ENCODE assay signal across 1 cellular context in the genomic region with DNA sequence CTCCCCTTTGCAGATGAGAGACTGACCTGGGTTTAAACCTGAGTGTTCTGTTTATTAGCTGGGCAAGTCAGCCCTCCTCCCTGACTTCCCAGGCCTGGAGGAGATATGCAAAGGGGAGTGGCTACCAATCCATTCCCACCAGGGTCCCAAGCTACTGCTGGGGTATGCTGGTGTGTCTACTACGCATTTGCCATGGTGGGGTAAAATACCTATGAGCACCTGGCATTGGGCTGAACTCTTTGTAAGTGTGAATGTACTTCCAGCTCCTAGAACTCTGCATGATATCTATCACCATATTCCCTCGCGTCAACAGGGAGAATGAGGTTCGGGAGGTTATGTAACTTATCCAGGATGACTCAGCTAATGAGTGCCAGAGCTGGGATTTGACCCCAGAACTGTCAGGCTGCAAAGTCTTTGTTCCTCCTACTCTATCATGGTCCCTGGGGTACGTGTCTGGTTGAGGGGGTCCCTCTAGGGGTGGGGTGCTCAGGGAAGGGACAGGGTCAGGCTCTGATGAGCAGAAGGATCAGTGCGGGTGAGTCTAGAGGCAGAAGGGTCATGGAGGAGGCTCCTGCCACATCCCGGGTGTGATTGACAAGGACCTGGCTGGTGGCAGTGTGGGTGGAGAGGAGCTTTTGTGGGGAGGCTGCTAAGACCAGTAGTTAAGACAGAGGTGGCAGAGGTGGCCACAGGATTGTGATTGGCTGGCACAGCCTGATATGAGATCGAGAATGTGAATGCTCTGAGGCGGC.
TF ChIP-seq lines count a peak whose summit lies in the region.

No MANE protein-coding gene starts in this region.

TF ChIP-seq in K562, 482 proteins besides CTCF, POLR2A, EP300 and RAD21 (continues in another document):
- TF ChIP-seq, protein P1, sequence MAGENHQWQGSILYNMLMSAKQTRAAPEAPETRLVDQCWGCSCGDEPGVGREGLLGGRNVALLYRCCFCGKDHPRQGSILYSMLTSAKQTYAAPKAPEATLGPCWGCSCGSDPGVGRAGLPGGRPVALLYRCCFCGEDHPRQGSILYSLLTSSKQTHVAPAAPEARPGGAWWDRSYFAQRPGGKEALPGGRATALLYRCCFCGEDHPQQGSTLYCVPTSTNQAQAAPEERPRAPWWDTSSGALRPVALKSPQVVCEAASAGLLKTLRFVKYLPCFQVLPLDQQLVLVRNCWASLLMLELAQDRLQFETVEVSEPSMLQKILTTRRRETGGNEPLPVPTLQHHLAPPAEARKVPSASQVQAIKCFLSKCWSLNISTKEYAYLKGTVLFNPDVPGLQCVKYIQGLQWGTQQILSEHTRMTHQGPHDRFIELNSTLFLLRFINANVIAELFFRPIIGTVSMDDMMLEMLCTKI (IDR thresholded peaks at IDR 0.05; ENCODE audit: partially characterized antibody), result no peak
- TF ChIP-seq ILF3 (IDR thresholded peaks at IDR 0.05; ENCODE audit: borderline replicate concordance) (no peak), ZNF780A (CRISPR knock-in tag; IDR thresholded peaks at IDR 0.05) (no peak), PHF20 (IDR thresholded peaks at IDR 0.05; ENCODE audit: partially characterized antibody) (no peak), FIP1L1 (IDR thresholded peaks at IDR 0.05; ENCODE audit: low read depth, low read length, poor library complexity, severe bottlenecking) (no peak), SIN3B (IDR thresholded peaks at IDR 0.05; ENCODE audit: low read depth) (no peak), KLF13 (tag; IDR thresholded peaks at IDR 0.05; ENCODE audit: borderline replicate concordance, low read depth) (no peak), CXXC5 (CRISPR knock-in tag; IDR thresholded peaks at IDR 0.05) (no peak), PPARD (CRISPR knock-in tag; IDR thresholded peaks at IDR 0.05) (no peak), FOXJ3 (CRISPR knock-in tag; IDR thresholded peaks at IDR 0.05) (no peak), ZNF124 (CRISPR knock-in tag; IDR thresholded peaks at IDR 0.05) (no peak), THAP12 (CRISPR knock-in tag; IDR thresholded peaks at IDR 0.05) (no peak), NCOA4 (IDR thresholded peaks at IDR 0.05; ENCODE audit: partially characterized antibody) (no peak), NFRKB (IDR thresholded peaks at IDR 0.05; ENCODE audit: low read depth) (no peak), SUPT5H (IDR thresholded peaks at IDR 0.05) (no peak), MXD1 (CRISPR knock-in tag; IDR thresholded peaks at IDR 0.05; ENCODE audit: borderline replicate concordance, poor library complexity, severe bottlenecking) (no peak), RAD51 (IDR thresholded peaks at IDR 0.05; ENCODE audit: borderline replicate concordance, low read depth) (no peak), MTF1 (CRISPR knock-in tag; IDR thresholded peaks at IDR 0.05; ENCODE audit: borderline replicate concordance) (no peak), CHD7 (IDR thresholded peaks at IDR 0.05; ENCODE audit: low read depth, low read length) (no peak), GTF3C2 (IDR thresholded peaks at IDR 0.05; ENCODE audit: borderline replicate concordance, extremely low read depth, insufficient read length) (no peak), NR2F6 (CRISPR knock-in tag; IDR thresholded peaks at IDR 0.05) (no peak), FOXO4 (CRISPR knock-in tag; IDR thresholded peaks at IDR 0.05) (no peak), XRCC5 (IDR thresholded peaks at IDR 0.05; ENCODE audit: low read depth, low read length) (no peak), KDM1A (IDR thresholded peaks at IDR 0.05) (peak; percentile 88 to 89), FOS (IDR thresholded peaks at IDR 0.05; ENCODE audit: extremely low read depth, insufficient read length) (no peak), ZBTB8A (IDR thresholded peaks at IDR 0.05; ENCODE audit: partially characterized antibody) (no peak), ZNF280A (IDR thresholded peaks at IDR 0.05; ENCODE audit: low read depth, partially characterized antibody) (no peak), SIRT6 (IDR thresholded peaks at IDR 0.05; ENCODE audit: low read depth, low read length) (no peak)
- TF ChIP-seq, protein P2, sequence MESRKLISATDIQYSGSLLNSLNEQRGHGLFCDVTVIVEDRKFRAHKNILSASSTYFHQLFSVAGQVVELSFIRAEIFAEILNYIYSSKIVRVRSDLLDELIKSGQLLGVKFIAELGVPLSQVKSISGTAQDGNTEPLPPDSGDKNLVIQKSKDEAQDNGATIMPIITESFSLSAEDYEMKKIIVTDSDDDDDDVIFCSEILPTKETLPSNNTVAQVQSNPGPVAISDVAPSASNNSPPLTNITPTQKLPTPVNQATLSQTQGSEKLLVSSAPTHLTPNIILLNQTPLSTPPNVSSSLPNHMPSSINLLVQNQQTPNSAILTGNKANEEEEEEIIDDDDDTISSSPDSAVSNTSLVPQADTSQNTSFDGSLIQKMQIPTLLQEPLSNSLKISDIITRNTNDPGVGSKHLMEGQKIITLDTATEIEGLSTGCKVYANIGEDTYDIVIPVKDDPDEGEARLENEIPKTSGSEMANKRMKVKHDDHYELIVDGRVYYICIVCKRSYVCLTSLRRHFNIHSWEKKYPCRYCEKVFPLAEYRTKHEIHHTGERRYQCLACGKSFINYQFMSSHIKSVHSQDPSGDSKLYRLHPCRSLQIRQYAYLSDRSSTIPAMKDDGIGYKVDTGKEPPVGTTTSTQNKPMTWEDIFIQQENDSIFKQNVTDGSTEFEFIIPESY (CRISPR knock-in tag; IDR thresholded peaks at IDR 0.05), result no peak
